28 cellular contexts compared by ENCODE assay signal in genomic region chr3:104987859-104988258, GRCh38.
DNase-seq lines count a peak whose midpoint lies in the region; ATAC-seq and TF ChIP-seq lines count a peak whose summit lies in the region.
"Had no signal": no experiment of that assay in that cellular context is flagged by ENCODE, and none has a peak within 500 bp of the region (broad histone marks: within the 10 kb centered on the region; RNA-seq: fewer than 3 reads in every experiment).

No MANE protein-coding gene starts in this region.

- H3K4me2 ChIP-seq in SK-N-SH = no peak overlapping the region
- H3K4me2 ChIP-seq in OCI-LY3 (ENCODE audit: low read length) = no peak overlapping the region
- H3K4me2 ChIP-seq: A549; BLaER1 treated with 17β-estradiol and CSF1 and Interleukin-3, amounts not matched to agents 10 nM and 100 nM had no signal

- DNase-seq in SK-N-SH (no peak), endothelial cell (ENCODE audit: low spot score) (no peak)
- no peak for DNase-seq in activated CD4-positive, alpha-beta T cell treated with anti-CD3 and anti-CD28 coated beads for 48 hours
- DNase-seq: activated naive CD4-positive, alpha-beta T cell treated with Interleukin-2 at 50 U/mL for 16 hours; activated T-cell treated with anti-CD3 and anti-CD28 coated beads, Interleukin-2, amount 50 U/mL, for 24 hours; amniotic stem cell; effector CD4-positive, alpha-beta T cell; GDM1; left cardiac atrium; mesenchymal stem cell; NCI-H1694 treated with DMSO at 0.1 percent for 48 hours; NCI-H345; Peyer's patch; stimulated activated CD4-positive, alpha-beta T cell treated with anti-CD3 and anti-CD28 coated beads, Interleukin-15, amount 100 ng/mL, for 24 hours; T1000 had no signal

- H3K4me3 Mint-ChIP-seq in endothelial cell (ENCODE audit: unreplicated experiment) = no peak overlapping the region
- H3K4me3 Mint-ChIP-seq: activated T-cell treated with anti-CD3 and anti-CD28 coated beads, Interleukin-2, amount 50 U/mL, for 24 hours; central memory CD8-positive, alpha-beta T cell; IgD-negative memory B cell had no signal

- TF ChIP-seq RAD21 in SK-N-SH (IDR thresholded peaks at IDR 0.05; ENCODE audit: low read length) = no peak

- H3K4me1 ChIP-seq in SK-N-SH (ENCODE audit: control insufficient read depth in 1 of 2, insufficient read depth in 2 of 2, low read depth in 1 of 2, low read length in 1 of 2) (peaks cover 0 to 3% of the 10 kb centered on the region in 2 experiments; a peak in 2 of 4 replicates), OCI-LY3 (ENCODE audit: low read length) (no peaks in the 10 kb centered on the region)
- H3K4me1 ChIP-seq: A549; BLaER1 treated with 17β-estradiol and CSF1 and Interleukin-3, amounts not matched to agents 10 nM and 100 nM; esophagus muscularis mucosa; Peyer's patch had no signal

- WGBS in SK-N-SH (ENCODE audit: low lambda C conversion rate) = 69% methylated on average over 2 of the region's 2 CpGs

- no peaks in the 10 kb centered on the region for H3K9me3 Mint-ChIP-seq in endothelial cell (ENCODE audit: unreplicated experiment)
- H3K9me3 Mint-ChIP-seq: activated T-cell treated with anti-CD3 and anti-CD28 coated beads, Interleukin-2, amount 50 U/mL, for 24 hours; central memory CD8-positive, alpha-beta T cell; IgD-negative memory B cell had no signal

- ATAC-seq in SK-N-SH treated with all-trans-retinoic acid at 6 μM for 48 hours (no peak), HG03135 (IDR thresholded peaks at IDR 0.05; ENCODE audit: unreplicated experiment) (no peak), GM21825 (IDR thresholded peaks at IDR 0.05; ENCODE audit: unreplicated experiment) (no peak), HG03175 (IDR thresholded peaks at IDR 0.05; ENCODE audit: unreplicated experiment) (no peak)
- ATAC-seq: A549; activated CD4-positive, CD25-positive, alpha-beta regulatory T cell treated with anti-CD3 and anti-CD28 coated beads, Interleukin-2, amount 50 U/mL, for 24 hours; GM12878; left cardiac atrium had no signal

- H3K4me1 Mint-ChIP-seq in endothelial cell (ENCODE audit: unreplicated experiment) = no peaks in the 10 kb centered on the region
- H3K4me1 Mint-ChIP-seq: central memory CD8-positive, alpha-beta T cell; IgD-negative memory B cell had no signal

- H3F3A ChIP-seq in SK-N-SH (replicated peaks; ENCODE audit: insufficient read depth) = no peaks in the 10 kb centered on the region

- H3K79me2 ChIP-seq in SK-N-SH (ENCODE audit: insufficient read depth) (no peaks in the 10 kb centered on the region), OCI-LY3 (ENCODE audit: low read length) (no peaks in the 10 kb centered on the region)

- CTCF ChIA-PET in SK-N-SH (lab: Yijun Ruan, JAX) = no interaction called here

- H3K27me3 Mint-ChIP-seq in endothelial cell (ENCODE audit: unreplicated experiment) = peaks cover 2% of the 10 kb centered on the region
- H3K27me3 Mint-ChIP-seq: activated T-cell treated with anti-CD3 and anti-CD28 coated beads, Interleukin-2, amount 50 U/mL, for 24 hours; central memory CD8-positive, alpha-beta T cell had no signal

- H3K36me3 ChIP-seq in SK-N-SH (replicated peaks in 1 of 2; ENCODE audit: control insufficient read depth in 1 of 2, insufficient read depth in 2 of 2, low read length in 1 of 2) (no peaks in the 10 kb centered on the region), OCI-LY3 (replicated peaks; ENCODE audit: low read depth, low read length) (no peaks in the 10 kb centered on the region)
- H3K36me3 ChIP-seq: BLaER1 treated with 17β-estradiol and CSF1 and Interleukin-3, amounts not matched to agents 10 nM and 100 nM; esophagus muscularis mucosa; Peyer's patch had no signal

- no peaks in the 10 kb centered on the region for H3K36me3 Mint-ChIP-seq in endothelial cell (ENCODE audit: low read depth, unreplicated experiment)
- H3K36me3 Mint-ChIP-seq: IgD-negative memory B cell had no signal

- H2AFZ ChIP-seq in SK-N-SH (ENCODE audit: low read depth) = no peak overlapping the region
- H2AFZ ChIP-seq in OCI-LY3 (ENCODE audit: low read depth, low read length) = no peak overlapping the region; the same call in 1 of the 2 replicates

- no peak overlapping the region for H3K4me3 ChIP-seq in SK-N-SH (ENCODE audit: low read depth in 2 of 2, low read length in 1 of 2)
- no peak overlapping the region for H3K4me3 ChIP-seq in OCI-LY3 (ENCODE audit: low read length)
- H3K4me3 ChIP-seq: A549; BLaER1 treated with 17β-estradiol and CSF1 and Interleukin-3, amounts not matched to agents 10 nM and 100 nM; esophagus muscularis mucosa; GM12878; Peyer's patch had no signal

- H3K9me2 ChIP-seq in SK-N-SH = no peaks in the 10 kb centered on the region

- H3K27me3 ChIP-seq in SK-N-SH (ENCODE audit: insufficient read depth) (no peaks in the 10 kb centered on the region), OCI-LY3 (ENCODE audit: low read depth, low read length) (no peaks in the 10 kb centered on the region)
- H3K27me3 ChIP-seq: BLaER1 treated with 17β-estradiol and CSF1 and Interleukin-3, amounts not matched to agents 10 nM and 100 nM; esophagus muscularis mucosa; Peyer's patch had no signal

- H4K20me1 ChIP-seq in SK-N-SH (ENCODE audit: insufficient read depth) = no peaks in the 10 kb centered on the region
- H4K20me1 ChIP-seq in OCI-LY3 (ENCODE audit: insufficient read depth, low read length) = no peaks in the 10 kb centered on the region
- H4K20me1 ChIP-seq: BLaER1 treated with 17β-estradiol and CSF1 and Interleukin-3, amounts not matched to agents 10 nM and 100 nM had no signal

- POLR2A ChIA-PET in SK-N-SH (lab: Yijun Ruan, JAX) = no interaction called here

- H3K9ac ChIP-seq in SK-N-SH = no peak overlapping the region
- H3K9ac ChIP-seq in OCI-LY3 (ENCODE audit: low read length) = no peak overlapping the region
- H3K9ac ChIP-seq: BLaER1 treated with 17β-estradiol and CSF1 and Interleukin-3, amounts not matched to agents 10 nM and 100 nM had no signal

- no peak overlapping the region for H3K27ac Mint-ChIP-seq in endothelial cell (ENCODE audit: unreplicated experiment)
- H3K27ac Mint-ChIP-seq: activated T-cell treated with anti-CD3 and anti-CD28 coated beads, Interleukin-2, amount 50 U/mL, for 24 hours; IgD-negative memory B cell had no signal

- H3K9me3 ChIP-seq in SK-N-SH = no peaks in the 10 kb centered on the region
- no peaks in the 10 kb centered on the region for H3K9me3 ChIP-seq in OCI-LY3 (ENCODE audit: insufficient read depth, low read length)
- H3K9me3 ChIP-seq: A549; BLaER1 treated with 17β-estradiol and CSF1 and Interleukin-3, amounts not matched to agents 10 nM and 100 nM; esophagus muscularis mucosa; Peyer's patch had no signal

- no peak for TF ChIP-seq EP300 in SK-N-SH (IDR thresholded peaks at IDR 0.05; ENCODE audit: borderline replicate concordance in 1 of 2, low read depth in 1 of 2, low read length in 1 of 2)

- peak; percentile 46 for TF ChIP-seq CTCF in SK-N-SH (IDR thresholded peaks at IDR 0.05)
- peak; percentile 30 for TF ChIP-seq CTCF in OCI-LY3 (IDR thresholded peaks at IDR 0.05; ENCODE audit: low read depth, low read length)
- TF ChIP-seq CTCF in endothelial cell (IDR thresholded peaks at IDR 0.05; ENCODE audit: unreplicated experiment) = peak; percentile 48

- H3K27ac ChIP-seq in SK-N-SH (ENCODE audit: low read depth in 2 of 2, low read length in 1 of 2) = no peak overlapping the region
- no peak overlapping the region for H3K27ac ChIP-seq in OCI-LY3 (ENCODE audit: low read length)
- H3K27ac ChIP-seq: A549; BLaER1 treated with 17β-estradiol and CSF1 and Interleukin-3, amounts not matched to agents 10 nM and 100 nM; esophagus muscularis mucosa; HL-60; Peyer's patch had no signal

TF ChIP-seq in SK-N-SH, 30 proteins besides CTCF, POLR2A, EP300 and RAD21 (continues in another document):
- TF ChIP-seq YY1 (IDR thresholded peaks at IDR 0.05; ENCODE audit: low read depth) (no peak), SMC3 (IDR thresholded peaks at IDR 0.05; ENCODE audit: low read depth, low read length) (no peak), RCOR1 (IDR thresholded peaks at IDR 0.05; ENCODE audit: low read length) (no peak), ELF1 (IDR thresholded peaks at IDR 0.05) (no peak), GABPA (IDR thresholded peaks at IDR 0.05; ENCODE audit: low read depth) (no peak), CHD2 (IDR thresholded peaks at IDR 0.05; ENCODE audit: low read length, partially characterized antibody) (no peak), PBX3 (IDR thresholded peaks at IDR 0.05) (no peak), EZH2phosphoT487 (IDR thresholded peaks at IDR 0.05; ENCODE audit: borderline replicate concordance, low read depth) (no peak), TAF1 (IDR thresholded peaks at IDR 0.05; ENCODE audit: borderline replicate concordance, low read depth, low read length) (no peak), RFX5 (IDR thresholded peaks at IDR 0.05; ENCODE audit: low read length) (no peak)

TF ChIP-seq in SK-N-SH treated with all-trans-retinoic acid at 6 μM for 48 hours, 23 proteins besides CTCF, POLR2A, EP300 and RAD21 (continues in another document):
- TF ChIP-seq GLIS3 (CRISPR knock-in tag; IDR thresholded peaks at IDR 0.05) = no peak
- TF ChIP-seq ZNF8 (CRISPR knock-in tag; IDR thresholded peaks at IDR 0.05) = no peak
- no peak for TF ChIP-seq SNAI2 (CRISPR knock-in tag; IDR thresholded peaks at IDR 0.05)
- no peak for TF ChIP-seq ISL1 (CRISPR knock-in tag; IDR thresholded peaks at IDR 0.05)
- TF ChIP-seq ESRRG (CRISPR knock-in tag; IDR thresholded peaks at IDR 0.05) = no peak
- no peak for TF ChIP-seq ZC3H10 (CRISPR knock-in tag; IDR thresholded peaks at IDR 0.05)
- TF ChIP-seq CREB5 (CRISPR knock-in tag; IDR thresholded peaks at IDR 0.05; ENCODE audit: low read depth) = no peak
- TF ChIP-seq ZFP30 (CRISPR knock-in tag; IDR thresholded peaks at IDR 0.05) = no peak
- TF ChIP-seq TOX (CRISPR knock-in tag; IDR thresholded peaks at IDR 0.05; ENCODE audit: borderline replicate concordance) = no peak
